ENCODE assay signal across 2 cellular contexts in the genomic region with DNA sequence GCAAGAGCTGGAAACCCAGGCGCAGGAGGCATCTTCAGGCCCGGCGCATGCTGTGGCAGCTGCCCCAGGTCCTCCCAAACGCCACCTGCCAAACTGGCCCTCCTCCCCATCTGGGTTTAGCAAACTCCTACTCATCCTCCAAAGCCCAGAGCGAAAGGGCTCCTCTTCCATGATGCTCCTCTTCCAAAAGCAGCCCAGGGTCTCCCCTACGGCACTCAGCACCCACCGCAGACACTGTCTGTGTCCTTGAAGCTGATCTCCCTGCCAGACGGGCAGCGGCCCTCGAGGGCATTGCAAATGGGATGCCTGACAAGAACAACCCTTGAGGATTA.
TF ChIP-seq lines count a peak whose summit lies in the region.

No MANE protein-coding gene starts in this region.

TF ChIP-seq in HEK293, 187 proteins besides CTCF, POLR2A, EP300 and RAD21:
- no peak for TF ChIP-seq ZFHX2 (tag by site-specific recombination; conservative IDR thresholded peaks at IDR 0.05)
- peak; percentile 84 for TF ChIP-seq ZFP3 (tag by site-specific recombination; IDR thresholded peaks at IDR 0.05; ENCODE audit: low read depth)
- TF ChIP-seq ZNF184 (tag by site-specific recombination; IDR thresholded peaks at IDR 0.05) = no peak
- no peak for TF ChIP-seq ZNF792 (tag by site-specific recombination; IDR thresholded peaks at IDR 0.05)
- TF ChIP-seq ZNF148 (tag by site-specific recombination; IDR thresholded peaks at IDR 0.05; ENCODE audit: borderline replicate concordance) = no peak
- no peak for TF ChIP-seq ZNF132 (tag by site-specific recombination; IDR thresholded peaks at IDR 0.05; ENCODE audit: borderline replicate concordance)
- no peak for TF ChIP-seq ZNF610 (tag by site-specific recombination; IDR thresholded peaks at IDR 0.05; ENCODE audit: borderline replicate concordance)
- TF ChIP-seq, protein P1, sequence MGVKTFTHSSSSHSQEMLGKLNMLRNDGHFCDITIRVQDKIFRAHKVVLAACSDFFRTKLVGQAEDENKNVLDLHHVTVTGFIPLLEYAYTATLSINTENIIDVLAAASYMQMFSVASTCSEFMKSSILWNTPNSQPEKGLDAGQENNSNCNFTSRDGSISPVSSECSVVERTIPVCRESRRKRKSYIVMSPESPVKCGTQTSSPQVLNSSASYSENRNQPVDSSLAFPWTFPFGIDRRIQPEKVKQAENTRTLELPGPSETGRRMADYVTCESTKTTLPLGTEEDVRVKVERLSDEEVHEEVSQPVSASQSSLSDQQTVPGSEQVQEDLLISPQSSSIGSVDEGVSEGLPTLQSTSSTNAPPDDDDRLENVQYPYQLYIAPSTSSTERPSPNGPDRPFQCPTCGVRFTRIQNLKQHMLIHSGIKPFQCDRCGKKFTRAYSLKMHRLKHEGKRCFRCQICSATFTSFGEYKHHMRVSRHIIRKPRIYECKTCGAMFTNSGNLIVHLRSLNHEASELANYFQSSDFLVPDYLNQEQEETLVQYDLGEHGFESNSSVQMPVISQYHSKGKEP (tag by site-specific recombination; IDR thresholded peaks at IDR 0.05) = no peak
TF ChIP-seq in HEK293: peak in this region for 1.

TF ChIP-seq in H1, 55 proteins besides CTCF, POLR2A, EP300 and RAD21:
- TF ChIP-seq SP2 (IDR thresholded peaks at IDR 0.05; ENCODE audit: low read length) = no peak
- no peak for TF ChIP-seq JUND (IDR thresholded peaks at IDR 0.05; ENCODE audit: low read length)
- TF ChIP-seq SIRT6 (IDR thresholded peaks at IDR 0.05; ENCODE audit: low read length) = no peak
- no peak for TF ChIP-seq CEBPB (IDR thresholded peaks at IDR 0.05; ENCODE audit: low read depth, low read length)
- no peak for TF ChIP-seq ZNF274 (IDR thresholded peaks at IDR 0.05; ENCODE audit: borderline replicate concordance, extremely low read depth, low read length)
- TF ChIP-seq JUN (IDR thresholded peaks at IDR 0.05; ENCODE audit: low read depth, low read length) = no peak
- no peak for TF ChIP-seq CBX5 (IDR thresholded peaks at IDR 0.05; ENCODE audit: low read depth, low read length)
- TF ChIP-seq SP1 (IDR thresholded peaks at IDR 0.05; ENCODE audit: low read depth, low read length) = no peak
- no peak for TF ChIP-seq ASH2L (IDR thresholded peaks at IDR 0.05; ENCODE audit: low read length)
- no peak for TF ChIP-seq TCF12 (IDR thresholded peaks at IDR 0.05; ENCODE audit: low read depth, low read length)
- no peak for TF ChIP-seq EZH2 (IDR thresholded peaks at IDR 0.05; ENCODE audit: low read depth, low read length, severe bottlenecking)
- no peak for TF ChIP-seq YY1 (IDR thresholded peaks at IDR 0.05; ENCODE audit: low read depth, low read length)
- no peak for TF ChIP-seq RNF2 (IDR thresholded peaks at IDR 0.05; ENCODE audit: borderline replicate concordance, low read depth, low read length, missing control alignments, poor library complexity, severe bottlenecking)
- no peak for TF ChIP-seq BCL11A (IDR thresholded peaks at IDR 0.05; ENCODE audit: low read depth in 2 of 2, low read length in 2 of 2)
- TF ChIP-seq SP4 (IDR thresholded peaks at IDR 0.05; ENCODE audit: low read length) = no peak
- TF ChIP-seq SIX5 (IDR thresholded peaks at IDR 0.05; ENCODE audit: low read depth, low read length) = no peak
- no peak for TF ChIP-seq GABPA (IDR thresholded peaks at IDR 0.05; ENCODE audit: borderline replicate concordance, insufficient read depth, low read length)
- TF ChIP-seq USF2 (IDR thresholded peaks at IDR 0.05; ENCODE audit: low read length) = no peak
